1 cellular context compared by ENCODE assay signal in the genomic region with DNA sequence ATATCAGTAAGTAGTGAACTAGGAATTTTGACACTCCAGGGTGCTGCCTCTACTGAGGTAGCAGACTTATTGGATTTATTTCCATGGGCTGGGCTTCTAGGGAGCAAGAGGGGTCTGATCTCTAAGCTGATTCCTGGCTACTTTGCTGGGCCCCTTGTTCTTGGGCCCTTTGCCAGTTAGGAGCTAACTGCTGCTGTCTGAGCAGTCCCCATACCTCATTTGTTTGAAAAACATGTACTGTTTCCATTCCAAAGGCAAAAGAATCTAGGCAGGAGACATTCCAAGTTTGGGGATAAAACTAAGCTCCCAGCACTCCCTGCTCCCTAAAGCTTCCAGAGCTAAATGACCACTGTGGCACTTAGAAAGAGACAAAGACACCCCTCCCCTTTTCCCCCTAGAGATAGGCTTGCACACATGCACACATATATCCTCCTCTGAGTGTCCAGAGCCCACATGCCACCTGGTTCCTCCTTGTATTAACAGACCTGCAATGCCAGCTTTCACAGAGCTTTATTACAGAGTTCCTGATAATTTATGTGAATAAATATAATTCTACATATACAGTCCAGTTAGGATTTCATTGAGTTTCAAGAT.
TF ChIP-seq lines count a peak whose summit lies in the region.

No MANE protein-coding gene starts in this region.

TF ChIP-seq in HepG2, 621 proteins besides CTCF, POLR2A, EP300 and RAD21 (continued from another document):
- TF ChIP-seq, protein P1, sequence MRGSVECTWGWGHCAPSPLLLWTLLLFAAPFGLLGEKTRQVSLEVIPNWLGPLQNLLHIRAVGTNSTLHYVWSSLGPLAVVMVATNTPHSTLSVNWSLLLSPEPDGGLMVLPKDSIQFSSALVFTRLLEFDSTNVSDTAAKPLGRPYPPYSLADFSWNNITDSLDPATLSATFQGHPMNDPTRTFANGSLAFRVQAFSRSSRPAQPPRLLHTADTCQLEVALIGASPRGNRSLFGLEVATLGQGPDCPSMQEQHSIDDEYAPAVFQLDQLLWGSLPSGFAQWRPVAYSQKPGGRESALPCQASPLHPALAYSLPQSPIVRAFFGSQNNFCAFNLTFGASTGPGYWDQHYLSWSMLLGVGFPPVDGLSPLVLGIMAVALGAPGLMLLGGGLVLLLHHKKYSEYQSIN (CRISPR knock-in tag; IDR thresholded peaks at IDR 0.05; ENCODE audit: borderline replicate concordance): no peak
- TF ChIP-seq MTA3 (CRISPR knock-in tag; IDR thresholded peaks at IDR 0.05) (no peak), STAT5B (CRISPR knock-in tag; IDR thresholded peaks at IDR 0.05) (no peak), EHMT2 (IDR thresholded peaks at IDR 0.05; ENCODE audit: borderline replicate concordance, low read depth, low read length) (no peak), ZFP41 (CRISPR knock-in tag; IDR thresholded peaks at IDR 0.05; ENCODE audit: borderline replicate concordance) (no peak), HOXA9 (CRISPR knock-in tag; IDR thresholded peaks at IDR 0.05; ENCODE audit: borderline replicate concordance) (no peak), SPEN (CRISPR knock-in tag; IDR thresholded peaks at IDR 0.05; ENCODE audit: low read depth) (no peak), TAF15 (IDR thresholded peaks at IDR 0.05; ENCODE audit: low read depth, low read length, poor library complexity, severe bottlenecking) (no peak), ZMYM2 (CRISPR knock-in tag; IDR thresholded peaks at IDR 0.05) (no peak), MTF2 (CRISPR knock-in tag; IDR thresholded peaks at IDR 0.05; ENCODE audit: borderline replicate concordance) (no peak), GABPA (IDR thresholded peaks at IDR 0.05; ENCODE audit: low read depth, low read length) (no peak), GABPA (CRISPR knock-in tag; IDR thresholded peaks at IDR 0.05; ENCODE audit: low read depth) (no peak), SMARCE1 (IDR thresholded peaks at IDR 0.05; ENCODE audit: borderline replicate concordance) (no peak), ZNF510 (CRISPR knock-in tag; IDR thresholded peaks at IDR 0.05; ENCODE audit: low read depth) (no peak), PITX1 (CRISPR knock-in tag; IDR thresholded peaks at IDR 0.05) (no peak), ZNF879 (CRISPR knock-in tag; IDR thresholded peaks at IDR 0.05) (no peak)
- TF ChIP-seq, protein P2, sequence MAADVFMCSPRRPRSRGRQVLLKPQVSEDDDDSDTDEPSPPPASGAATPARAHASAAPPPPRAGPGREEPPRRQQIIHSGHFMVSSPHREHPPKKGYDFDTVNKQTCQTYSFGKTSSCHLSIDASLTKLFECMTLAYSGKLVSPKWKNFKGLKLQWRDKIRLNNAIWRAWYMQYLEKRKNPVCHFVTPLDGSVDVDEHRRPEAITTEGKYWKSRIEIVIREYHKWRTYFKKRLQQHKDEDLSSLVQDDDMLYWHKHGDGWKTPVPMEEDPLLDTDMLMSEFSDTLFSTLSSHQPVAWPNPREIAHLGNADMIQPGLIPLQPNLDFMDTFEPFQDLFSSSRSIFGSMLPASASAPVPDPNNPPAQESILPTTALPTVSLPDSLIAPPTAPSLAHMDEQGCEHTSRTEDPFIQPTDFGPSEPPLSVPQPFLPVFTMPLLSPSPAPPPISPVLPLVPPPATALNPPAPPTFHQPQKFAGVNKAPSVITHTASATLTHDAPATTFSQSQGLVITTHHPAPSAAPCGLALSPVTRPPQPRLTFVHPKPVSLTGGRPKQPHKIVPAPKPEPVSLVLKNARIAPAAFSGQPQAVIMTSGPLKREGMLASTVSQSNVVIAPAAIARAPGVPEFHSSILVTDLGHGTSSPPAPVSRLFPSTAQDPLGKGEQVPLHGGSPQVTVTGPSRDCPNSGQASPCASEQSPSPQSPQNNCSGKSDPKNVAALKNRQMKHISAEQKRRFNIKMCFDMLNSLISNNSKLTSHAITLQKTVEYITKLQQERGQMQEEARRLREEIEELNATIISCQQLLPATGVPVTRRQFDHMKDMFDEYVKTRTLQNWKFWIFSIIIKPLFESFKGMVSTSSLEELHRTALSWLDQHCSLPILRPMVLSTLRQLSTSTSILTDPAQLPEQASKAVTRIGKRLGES (CRISPR knock-in tag; IDR thresholded peaks at IDR 0.05; ENCODE audit: borderline replicate concordance): no peak
- TF ChIP-seq, protein P3, sequence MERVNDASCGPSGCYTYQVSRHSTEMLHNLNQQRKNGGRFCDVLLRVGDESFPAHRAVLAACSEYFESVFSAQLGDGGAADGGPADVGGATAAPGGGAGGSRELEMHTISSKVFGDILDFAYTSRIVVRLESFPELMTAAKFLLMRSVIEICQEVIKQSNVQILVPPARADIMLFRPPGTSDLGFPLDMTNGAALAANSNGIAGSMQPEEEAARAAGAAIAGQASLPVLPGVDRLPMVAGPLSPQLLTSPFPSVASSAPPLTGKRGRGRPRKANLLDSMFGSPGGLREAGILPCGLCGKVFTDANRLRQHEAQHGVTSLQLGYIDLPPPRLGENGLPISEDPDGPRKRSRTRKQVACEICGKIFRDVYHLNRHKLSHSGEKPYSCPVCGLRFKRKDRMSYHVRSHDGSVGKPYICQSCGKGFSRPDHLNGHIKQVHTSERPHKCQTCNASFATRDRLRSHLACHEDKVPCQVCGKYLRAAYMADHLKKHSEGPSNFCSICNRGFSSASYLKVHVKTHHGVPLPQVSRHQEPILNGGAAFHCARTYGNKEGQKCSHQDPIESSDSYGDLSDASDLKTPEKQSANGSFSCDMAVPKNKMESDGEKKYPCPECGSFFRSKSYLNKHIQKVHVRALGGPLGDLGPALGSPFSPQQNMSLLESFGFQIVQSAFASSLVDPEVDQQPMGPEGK (CRISPR knock-in tag; IDR thresholded peaks at IDR 0.05): no peak
TF ChIP-seq in HepG2: peak in this region for 0.
